In the genomic region with DNA sequence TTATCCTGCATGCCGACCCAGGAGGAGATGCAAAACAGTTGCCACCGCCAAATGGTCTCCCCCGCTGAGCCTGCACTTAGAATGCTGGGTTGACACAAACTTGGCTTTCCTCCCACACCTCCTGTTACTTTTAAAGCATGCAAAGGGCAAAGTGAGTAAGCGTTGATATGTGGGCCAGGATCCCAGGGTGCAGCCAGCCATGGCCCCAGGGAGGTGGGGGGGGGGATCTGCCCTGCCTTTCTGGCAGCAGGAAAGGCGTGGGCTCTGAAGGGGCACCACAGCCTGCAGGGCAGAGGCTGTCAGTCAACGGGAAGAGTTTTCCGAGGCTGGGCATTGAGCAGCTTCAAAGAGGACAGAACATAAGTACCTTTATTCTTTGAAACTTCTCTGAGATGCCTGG, we compare ENCODE assay signal across 17 cellular contexts.
A peak's percentile ranks its signal among the peaks of the same experiment; 100 is the strongest.
DNase-seq lines count a peak whose midpoint lies in the region; ATAC-seq, FAIRE-seq and TF ChIP-seq lines count a peak whose summit lies in the region.
"Had no signal": no experiment of that assay in that cellular context is flagged by ENCODE, and none has a peak within 500 bp of the region (broad histone marks: within the 10 kb centered on the region; RNA-seq: fewer than 3 reads in every experiment).

No MANE protein-coding gene starts in this region.

- CTCF ChIA-PET in MCF 10A (lab: Yijun Ruan, JAX): interaction anchor here (0.6 to 0.7 kb wide), 3 partner anchors 8 to 142 kb away, joined by 3 to 8 read pairs (median 3); no protein-coding TSS in a partner anchor
- CTCF ChIA-PET in Panc1 (lab: Charles Lee): no interaction called here

- in situ Hi-C loops in Panc1 (cut with HindIII; ENCODE audit: low pct_unique_long_range_greater_than_20kb, low sequenced_read_pairs): no loop called here

- no peaks in the 10 kb centered on the region for H3K4me1 ChIP-seq in breast epithelium
- no peaks in the 10 kb centered on the region for H3K4me1 ChIP-seq in Panc1 (ENCODE audit: control insufficient read depth, insufficient read depth, low read length)
- H3K4me1 ChIP-seq in thyroid gland: no peaks in the 10 kb centered on the region
- no peaks in the 10 kb centered on the region for H3K4me1 ChIP-seq in colonic mucosa

- no peaks in the 10 kb centered on the region for H3K9me3 ChIP-seq in breast epithelium
- H3K9me3 ChIP-seq in Panc1 (ENCODE audit: control insufficient read depth, insufficient read depth, low read depth, low read length): no peaks in the 10 kb centered on the region
- H3K9me3 ChIP-seq in thyroid gland: no peaks in the 10 kb centered on the region
- no peaks in the 10 kb centered on the region for H3K9me3 ChIP-seq in colonic mucosa

- H3K4me3 ChIP-seq in breast epithelium (no peak overlapping the region), Panc1 (ENCODE audit: low read depth in 2 of 2, low read length in 2 of 2) (no peak overlapping the region), epithelial cell of proximal tubule (ENCODE audit: low read depth, low read length) (no peak overlapping the region), thyroid gland (replicated peaks in 1 of 3) (no peak overlapping the region), colonic mucosa (no peak overlapping the region)
- H3K4me3 ChIP-seq: SK-N-MC had no signal

- DNase-seq in MCF 10A (ENCODE audit: unreplicated experiment) (peak; percentile 90), breast epithelium (ENCODE audit: low spot score in 2 of 2) (no peak), Panc1 (ENCODE audit: low read depth, low spot score) (no peak), epithelial cell of proximal tubule (ENCODE audit: low read depth) (peak; percentile 80), thyroid gland (peak; percentile 56 to 66), colonic mucosa (no peak), GM19239 (ENCODE audit: insufficient read length, low spot score) (no peak)
- DNase-seq: activated CD8-positive, alpha-beta T cell treated with anti-CD3 and anti-CD28 coated beads, Interleukin-2, amount 10 ng/mL, durations not matched to agents 7 days and 5 days; CD4-positive, alpha-beta T cell; NCI-H2107; right cardiac atrium; stimulated activated CD4-positive, alpha-beta T cell treated with anti-CD3 and anti-CD28 coated beads, Interleukin-2, amount 100 ng/mL, for 24 hours; stimulated activated CD8-positive, alpha-beta memory T cell treated with anti-CD3 and anti-CD28 coated beads, Interleukin-4, amount 100 ng/mL, for 48 hours had no signal

- POLR2A ChIA-PET in MCF 10A (lab: Yijun Ruan, JAX): no interaction called here
- POLR2A ChIA-PET in Panc1 (lab: Charles Lee): no interaction called here

- H3K9ac ChIP-seq in colonic mucosa (ENCODE audit: low read depth in 2 of 2, low read length in 2 of 2): no peak overlapping the region

- FAIRE-seq in GM19239 (lab: Jason Lieb, UNC): no peak
- FAIRE-seq: G401.6 had no signal

- peaks cover 17% of the 10 kb centered on the region for H3K4me1 Mint-ChIP-seq in MCF 10A (ENCODE audit: insufficient read depth, unreplicated experiment)

- ATAC-seq in Panc1 (0 out of 2 replicates have a peak, but pooled peaks have one; percentile 30), GM21529 (IDR thresholded peaks at IDR 0.05; ENCODE audit: unreplicated experiment) (no peak)
- ATAC-seq: activated CD8-positive, alpha-beta T cell treated with anti-CD3 and anti-CD28 coated beads, Interleukin-2, amount 10 ng/mL, durations not matched to agents 7 days and 5 days; right cardiac atrium had no signal

- peaks cover 5% of the 10 kb centered on the region for H3K36me3 Mint-ChIP-seq in MCF 10A (ENCODE audit: insufficient read depth, unreplicated experiment)

- no peak overlapping the region for H3K27ac ChIP-seq in breast epithelium
- no peak overlapping the region for H3K27ac ChIP-seq in Panc1 (ENCODE audit: low read length)
- H3K27ac ChIP-seq in thyroid gland: no peak overlapping the region
- no peak overlapping the region for H3K27ac ChIP-seq in colonic mucosa
- H3K27ac ChIP-seq: SK-N-MC had no signal

- TF ChIP-seq POLR2A in breast epithelium (IDR thresholded peaks at IDR 0.05) (no peak), thyroid gland (IDR thresholded peaks at IDR 0.05) (no peak)

- no peaks in the 10 kb centered on the region for H3K36me3 ChIP-seq in breast epithelium
- H3K36me3 ChIP-seq in Panc1 (ENCODE audit: control insufficient read depth, insufficient read depth, low read length): no peaks in the 10 kb centered on the region
- no peaks in the 10 kb centered on the region for H3K36me3 ChIP-seq in thyroid gland
- H3K36me3 ChIP-seq in colonic mucosa: no peaks in the 10 kb centered on the region

- no peaks in the 10 kb centered on the region for H3K27me3 ChIP-seq in breast epithelium
- H3K27me3 ChIP-seq in Panc1 (ENCODE audit: control insufficient read depth, insufficient read depth, low read length): no peaks in the 10 kb centered on the region
- H3K27me3 ChIP-seq in thyroid gland: no peaks in the 10 kb centered on the region
- no peaks in the 10 kb centered on the region for H3K27me3 ChIP-seq in colonic mucosa

- no peaks in the 10 kb centered on the region for H3K27me3 Mint-ChIP-seq in MCF 10A (ENCODE audit: insufficient read depth, unreplicated experiment)
- H3K27me3 Mint-ChIP-seq: CD4-positive, alpha-beta T cell had no signal

- H3K27ac Mint-ChIP-seq in MCF 10A (ENCODE audit: low read depth, unreplicated experiment): no peak overlapping the region
- H3K27ac Mint-ChIP-seq: activated CD8-positive, alpha-beta T cell treated with anti-CD3 and anti-CD28 coated beads, Interleukin-2, amount 10 ng/mL, durations not matched to agents 7 days and 5 days; activated T-helper 2 cell treated with anti-CD3 and anti-CD28 coated beads, Interferon-gamma antibody, Interleukin-2, Interleukin-4, amounts not matched to agents 10 μg/mL and 5 μg/mL and 100 μg/mL, durations not matched to agents 14 hours and 24 hours and 36 hours; CD4-positive, alpha-beta T cell had no signal

- no TSS peak for BruUV-seq in MCF 10A (replicated peaks; lab: Mats Ljungman, UMichigan)
- no TSS peak for BruUV-seq in Panc1 (replicated peaks; lab: Mats Ljungman, UMichigan)

- no peak for TF ChIP-seq CTCF in MCF 10A (IDR thresholded peaks at IDR 0.05; ENCODE audit: unreplicated experiment)
- TF ChIP-seq CTCF in breast epithelium (IDR thresholded peaks at IDR 0.05): no peak
- no peak for TF ChIP-seq CTCF in Panc1 (IDR thresholded peaks at IDR 0.05)
- no peak for TF ChIP-seq CTCF in epithelial cell of proximal tubule (conservative IDR thresholded peaks at IDR 0.05; ENCODE audit: low read depth, low read length)
- TF ChIP-seq CTCF in thyroid gland (IDR thresholded peaks at IDR 0.05): no peak
- no peak for TF ChIP-seq CTCF in colonic mucosa (IDR thresholded peaks at IDR 0.05)

- H3K4me3 Mint-ChIP-seq in MCF 10A (ENCODE audit: unreplicated experiment): no peak overlapping the region
- H3K4me3 Mint-ChIP-seq: activated CD8-positive, alpha-beta T cell treated with anti-CD3 and anti-CD28 coated beads, Interleukin-2, amount 10 ng/mL, durations not matched to agents 7 days and 5 days; CD4-positive, alpha-beta T cell had no signal

- no peaks in the 10 kb centered on the region for H3K9me3 Mint-ChIP-seq in MCF 10A (ENCODE audit: unreplicated experiment)
- H3K9me3 Mint-ChIP-seq: activated T-helper 2 cell treated with anti-CD3 and anti-CD28 coated beads, Interferon-gamma antibody, Interleukin-2, Interleukin-4, amounts not matched to agents 10 μg/mL and 5 μg/mL and 100 μg/mL, durations not matched to agents 14 hours and 24 hours and 36 hours had no signal

- intact Hi-C loops in MCF 10A (cut with micrococcal nuclease): no loop called here
- intact Hi-C loops in breast epithelium (cut with DNase I; ENCODE audit: low total_unique reads): no loop called here
- intact Hi-C loops in Panc1 (cut with micrococcal nuclease; ENCODE audit: unreplicated experiment): no loop called here
- intact Hi-C loops in thyroid gland (cut with DNase I): no loop called here
- intact Hi-C loops in colonic mucosa (cut with DNase I): no loop called here

- whole genome bisulfite sequencing in thyroid gland, 2 donors: 23 to 38% methylated on average over 7 of the region's 7 CpGs

Comparison
In these comparisons a context has a peak if more than half of its experiments do, and no peak if none do; other contexts are left out.
1. DNase-seq: peak in MCF 10A (single experiment), epithelial cell of proximal tubule (single experiment) and thyroid gland (2 of 2); none in breast epithelium (0 of 2), Panc1 (single experiment), colonic mucosa (single experiment) and GM19239 (single experiment).